ENCODE assay signal across 25 cellular contexts in the genomic region with DNA sequence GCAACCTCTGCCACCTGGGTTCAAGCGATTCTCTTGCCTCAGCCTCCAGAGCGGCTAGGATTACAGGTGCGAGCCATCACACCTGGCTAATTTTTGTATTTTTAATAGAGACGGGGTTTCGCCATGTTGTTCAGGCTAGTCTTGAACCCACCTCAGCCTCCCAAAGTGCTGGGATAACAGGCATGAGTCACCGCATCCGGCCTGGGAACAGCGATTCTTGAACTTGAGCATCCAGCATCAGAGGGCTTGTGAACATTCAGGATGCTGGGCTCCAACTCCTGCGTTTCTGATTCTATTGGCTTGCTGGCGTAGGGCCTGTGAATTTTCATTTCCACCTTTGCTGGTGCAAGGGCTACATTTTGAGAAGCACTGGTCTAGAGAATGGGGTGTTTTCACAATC. TPM values are rescaled to one million over a fixed set of nuclear protein-coding genes. Genes with fewer than 3 reads are reported as not detected.
DNase-seq lines count a peak whose midpoint lies in the region; ATAC-seq and TF ChIP-seq lines count a peak whose summit lies in the region.
"Had no signal": no experiment of that assay in that cellular context is flagged by ENCODE, and none has a peak within 500 bp of the region (broad histone marks: within the 10 kb centered on the region; RNA-seq: fewer than 3 reads in every experiment).

No MANE protein-coding gene starts in this region.

- H3K79me2 ChIP-seq in DOHH2 (ENCODE audit: control insufficient read depth, low read length) = no peaks in the 10 kb centered on the region

- no peak for TF ChIP-seq EP300 in stomach (IDR thresholded peaks at IDR 0.05)

- TF ChIP-seq RAD21 in liver (IDR thresholded peaks at IDR 0.05) = no peak

- no peaks in the 10 kb centered on the region for H3K9me2 ChIP-seq in DOHH2 (replicated peaks; ENCODE audit: control insufficient read depth, low read length)

- H3K36me3 ChIP-seq in DOHH2 (ENCODE audit: control insufficient read depth, low read length) = no peaks in the 10 kb centered on the region
- H3K36me3 ChIP-seq in liver (ENCODE audit: control insufficient read depth in 4 of 4, insufficient read depth in 3 of 4, low read depth in 1 of 4, low read length in 3 of 4) = no peaks in the 10 kb centered on the region
- no peaks in the 10 kb centered on the region for H3K36me3 ChIP-seq in stomach
- no peaks in the 10 kb centered on the region for H3K36me3 ChIP-seq in psoas muscle (ENCODE audit: insufficient read depth in 1 of 2, low read depth in 1 of 2)
- H3K36me3 ChIP-seq: heart left ventricle, MG63, SJCRH30, upper lobe of left lung had no signal

- no peak for ATAC-seq in psoas muscle
- ATAC-seq: activated CD4-positive, CD25-positive, alpha-beta regulatory T cell treated with anti-CD3 and anti-CD28 coated beads, Interleukin-2, amount 50 U/mL, for 24 hours; natural killer cell treated with Interleukin-12 subunit alpha and Interleukin-12 subunit beta and Interleukin-15 and Interleukin-18, amount 100 ng/mL, for 72 hours; T-cell had no signal

- WGBS in adipose tissue, 3 donors = 90 to 98% (median 97%) methylated on average over 10 of the region's 10 CpGs
- 97% methylated on average over 10 of the region's 10 CpGs for WGBS in liver
- 89 to 97% (median 93%) methylated on average over 10 of the region's 10 CpGs for WGBS in stomach, 5 donors
- 92 to 97% (median 96%) methylated on average over 10 of the region's 10 CpGs for WGBS in psoas muscle, 3 donors

- no peaks in the 10 kb centered on the region for H3F3A ChIP-seq in DOHH2 (ENCODE audit: control insufficient read depth, insufficient read depth)

- in situ Hi-C loops in G401 (cut with HindIII; ENCODE audit: low sequenced_read_pairs) = no loop called here

- no peaks in the 10 kb centered on the region for H3K27me3 ChIP-seq in DOHH2 (ENCODE audit: control insufficient read depth, low read length)
- H3K27me3 ChIP-seq in liver (ENCODE audit: control insufficient read depth in 4 of 4, insufficient read depth in 4 of 4, low read length in 3 of 4) = no peaks in the 10 kb centered on the region
- H3K27me3 ChIP-seq in stomach = no peaks in the 10 kb centered on the region
- H3K27me3 ChIP-seq in psoas muscle (ENCODE audit: insufficient read depth in 3 of 3, low read length in 2 of 3) = no peaks in the 10 kb centered on the region
- H3K27me3 ChIP-seq: heart left ventricle, MG63, SJCRH30, upper lobe of left lung had no signal

- no peak for TF ChIP-seq POLR2A in stomach (IDR thresholded peaks at IDR 0.05)

- intact Hi-C loops in stomach (cut with DNase I; ENCODE audit: low total_unique reads) (no loop called here), psoas muscle (cut with DNase I) (no loop called here)

- peak overlapping the region; percentile 15; the same call in 1 of the 2 replicates for H3K4me2 ChIP-seq in DOHH2 (ENCODE audit: low read length)

- CTCF ChIA-PET in GM10248 (lab: Yijun Ruan, JAX) = interaction anchor here (1.3 to 1.5 kb wide), 3 partner anchors 7 to 43 kb away, joined by 3 read pairs; no protein-coding TSS in a partner anchor

- H3K4me1 ChIP-seq in DOHH2 (ENCODE audit: control insufficient read depth, low read length) (peaks cover 51% of the 10 kb centered on the region), liver (ENCODE audit: control insufficient read depth in 4 of 4, insufficient read depth in 4 of 4, low read length in 3 of 4) (peaks cover 4 to 21% (median 19%) of the 10 kb centered on the region in 4 donors), stomach (peaks cover 0 to 16% (median 4%) of the 10 kb centered on the region in 4 donors), psoas muscle (peaks cover 10% of the 10 kb centered on the region)
- H3K4me1 ChIP-seq: upper lobe of left lung had no signal

- no peak for DNase-seq in stomach
- DNase-seq in DMS114 treated with DMSO at 0.1 percent for 48 hours (lab: John Stamatoyannopoulos, UW; ENCODE audit: unreplicated experiment) = no peak
- DNase-seq in G401 (ENCODE audit: low spot score) = no peak
- no peak for DNase-seq in GM10248 (ENCODE audit: extremely low spot score)
- no peak for DNase-seq in psoas muscle
- DNase-seq: activated CD4-positive, alpha-beta memory T cell treated with anti-CD3 and anti-CD28 coated beads, Interleukin-2, amount 10 ng/mL, durations not matched to agents 7 days and 5 days; activated naive CD8-positive, alpha-beta T cell treated with anti-CD3 and anti-CD28 coated beads for 36 hours; C1 segment of cervical spinal cord; HCEC 1CT; heart left ventricle; KBM-7; MG63; NCI-H1417; NCI-H2081 treated with DMSO at 0.1 percent for 48 hours; NCI-H524 treated with DMSO at 0.1 percent for 48 hours; NK-92 treated with Interleukin-12 subunit alpha and Interleukin-12 subunit beta, amount 100 ng/mL, for 24 hours; stimulated activated CD8-positive, alpha-beta memory T cell treated with anti-CD3 and anti-CD28 coated beads, Interleukin-4, amount 100 ng/mL, for 48 hours; T-cell; upper lobe of left lung had no signal

- H4K20me1 ChIP-seq in DOHH2 (ENCODE audit: control insufficient read depth, insufficient read depth, low read depth, low read length) = no peaks in the 10 kb centered on the region

- POLR2A ChIA-PET in GM10248 (lab: Yijun Ruan, JAX) = no interaction called here

- H3K9ac ChIP-seq in liver (ENCODE audit: low read depth in 1 of 2, low read length in 2 of 2) = no peak overlapping the region

- H3K9me3 ChIP-seq in DOHH2 (ENCODE audit: control insufficient read depth, insufficient read depth, low read length) (no peaks in the 10 kb centered on the region), liver (ENCODE audit: control insufficient read depth in 4 of 4, low read length in 3 of 4) (no peaks in the 10 kb centered on the region), stomach (no peaks in the 10 kb centered on the region), psoas muscle (no peaks in the 10 kb centered on the region)
- H3K9me3 ChIP-seq: heart left ventricle, MG63, SJCRH30, upper lobe of left lung had no signal

- TF ChIP-seq CTCF in DOHH2 (IDR thresholded peaks at IDR 0.05; ENCODE audit: low read depth, low read length, poor library complexity, severe bottlenecking) (no peak), liver (IDR thresholded peaks at IDR 0.05; ENCODE audit: low read depth, low read length, missing input control) (no peak), stomach (IDR thresholded peaks at IDR 0.05) (no peak), GM10248 (IDR thresholded peaks at IDR 0.05; ENCODE audit: control extremely low read depth, extremely low read depth, low read depth, missing control alignments) (no peak), psoas muscle (IDR thresholded peaks at IDR 0.05) (no peak)

- no peak overlapping the region for H3K27ac ChIP-seq in DOHH2 (ENCODE audit: low read depth, low read length)
- peak overlapping the region; percentile 15 for H3K27ac ChIP-seq in adipose tissue (ENCODE audit: low read depth, low read length)
- H3K27ac ChIP-seq in liver (ENCODE audit: low read depth in 1 of 2, low read length in 2 of 2) = peak overlapping the region; percentile 89 to 91
- H3K27ac ChIP-seq in stomach = peak overlapping the region in 3 of 5 donors; percentile 75 to 83 (median 77)
- no peak overlapping the region for H3K27ac ChIP-seq in psoas muscle

- H3K4me3 ChIP-seq in DOHH2 (ENCODE audit: low read length) = no peak overlapping the region
- no peak overlapping the region for H3K4me3 ChIP-seq in liver (ENCODE audit: low read depth in 1 of 3, low read length in 3 of 3)
- H3K4me3 ChIP-seq in stomach = no peak overlapping the region
- H3K4me3 ChIP-seq in psoas muscle = no peak overlapping the region
- H3K4me3 ChIP-seq: heart left ventricle, MG63, SJCRH30, upper lobe of left lung had no signal

TF ChIP-seq in liver, 16 proteins besides CTCF, POLR2A, EP300 and RAD21 (continues in another document):
- TF ChIP-seq SP1 (IDR thresholded peaks at IDR 0.05) (no peak), NR2F2 (IDR thresholded peaks at IDR 0.05) (no peak), TAF1 (conservative IDR thresholded peaks at IDR 0.05) (no peak), JUND (IDR thresholded peaks at IDR 0.05) (no peak), FOXA2 (IDR thresholded peaks at IDR 0.05) (no peak), HNF4A (conservative IDR thresholded peaks at IDR 0.05) (no peak), EGR1 (IDR thresholded peaks at IDR 0.05; ENCODE audit: low read depth in 2 of 2) (no peak), HNF4G (IDR thresholded peaks at IDR 0.05) (no peak), RXRA (IDR thresholded peaks at IDR 0.05) (no peak), YY1 (IDR thresholded peaks at IDR 0.05) (no peak), FOXA1 (IDR thresholded peaks at IDR 0.05) (no peak)
- TF ChIP-seq, protein P1, sequence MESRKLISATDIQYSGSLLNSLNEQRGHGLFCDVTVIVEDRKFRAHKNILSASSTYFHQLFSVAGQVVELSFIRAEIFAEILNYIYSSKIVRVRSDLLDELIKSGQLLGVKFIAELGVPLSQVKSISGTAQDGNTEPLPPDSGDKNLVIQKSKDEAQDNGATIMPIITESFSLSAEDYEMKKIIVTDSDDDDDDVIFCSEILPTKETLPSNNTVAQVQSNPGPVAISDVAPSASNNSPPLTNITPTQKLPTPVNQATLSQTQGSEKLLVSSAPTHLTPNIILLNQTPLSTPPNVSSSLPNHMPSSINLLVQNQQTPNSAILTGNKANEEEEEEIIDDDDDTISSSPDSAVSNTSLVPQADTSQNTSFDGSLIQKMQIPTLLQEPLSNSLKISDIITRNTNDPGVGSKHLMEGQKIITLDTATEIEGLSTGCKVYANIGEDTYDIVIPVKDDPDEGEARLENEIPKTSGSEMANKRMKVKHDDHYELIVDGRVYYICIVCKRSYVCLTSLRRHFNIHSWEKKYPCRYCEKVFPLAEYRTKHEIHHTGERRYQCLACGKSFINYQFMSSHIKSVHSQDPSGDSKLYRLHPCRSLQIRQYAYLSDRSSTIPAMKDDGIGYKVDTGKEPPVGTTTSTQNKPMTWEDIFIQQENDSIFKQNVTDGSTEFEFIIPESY (IDR thresholded peaks at IDR 0.05) = no peak
- TF ChIP-seq, protein P2, sequence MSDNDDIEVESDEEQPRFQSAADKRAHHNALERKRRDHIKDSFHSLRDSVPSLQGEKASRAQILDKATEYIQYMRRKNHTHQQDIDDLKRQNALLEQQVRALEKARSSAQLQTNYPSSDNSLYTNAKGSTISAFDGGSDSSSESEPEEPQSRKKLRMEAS (IDR thresholded peaks at IDR 0.05) = no peak
- TF ChIP-seq, protein P3, sequence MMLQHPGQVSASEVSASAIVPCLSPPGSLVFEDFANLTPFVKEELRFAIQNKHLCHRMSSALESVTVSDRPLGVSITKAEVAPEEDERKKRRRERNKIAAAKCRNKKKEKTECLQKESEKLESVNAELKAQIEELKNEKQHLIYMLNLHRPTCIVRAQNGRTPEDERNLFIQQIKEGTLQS (IDR thresholded peaks at IDR 0.05) = no peak

RNA-seq across cellular contexts. Expression of a gene that starts 24.5 kb away (rescaled TPM):
- 100 to 1,000 TPM in 2 of 3 donors, 10 to 100 TPM in 1; 24.7 to 417 (median 201) TPM for polyA plus RNA-seq in adipose tissue
- 100 to 1,000 TPM in 1 of 2 donors, 10 to 100 TPM in 1; 10.9 to 141 TPM for total RNA-seq in liver
- polyA plus RNA-seq in liver = 10 to 100 TPM in 1 of 2 donors, 1 to 10 TPM in 1; 5.5 to 10.4 TPM
- total RNA-seq in stomach = 10 to 100 TPM in 4 of 5 donors, 1 to 10 TPM in 1; 9.8 to 52.9 (median 16.9) TPM
- polyA plus RNA-seq in stomach = 10 to 100 TPM; 19.9 to 59.1 (median 25.5) TPM
- total RNA-seq in G401 (2014; rRNA removed; shearing (Covaris generic)) = 70.4 and 71.6 TPM in 2 replicates
- total RNA-seq in psoas muscle = 10 to 100 TPM; 18.0 to 45.5 (median 32.8) TPM
- 10 to 100 TPM in 1 of 3 donors, 1 to 10 TPM in 2; 2.8 to 16.5 (median 7.8) TPM for polyA plus RNA-seq in psoas muscle

Comparison
In these comparisons a context has a peak if more than half of its experiments do, and no peak if none do; other contexts are left out.
1. H3K27ac ChIP-seq: peak in adipose tissue (single experiment), liver (2 of 2) and stomach (3 of 5); none in DOHH2 (single experiment) and psoas muscle (single experiment).